1 cellular context compared by ENCODE assay signal in the genomic region with DNA sequence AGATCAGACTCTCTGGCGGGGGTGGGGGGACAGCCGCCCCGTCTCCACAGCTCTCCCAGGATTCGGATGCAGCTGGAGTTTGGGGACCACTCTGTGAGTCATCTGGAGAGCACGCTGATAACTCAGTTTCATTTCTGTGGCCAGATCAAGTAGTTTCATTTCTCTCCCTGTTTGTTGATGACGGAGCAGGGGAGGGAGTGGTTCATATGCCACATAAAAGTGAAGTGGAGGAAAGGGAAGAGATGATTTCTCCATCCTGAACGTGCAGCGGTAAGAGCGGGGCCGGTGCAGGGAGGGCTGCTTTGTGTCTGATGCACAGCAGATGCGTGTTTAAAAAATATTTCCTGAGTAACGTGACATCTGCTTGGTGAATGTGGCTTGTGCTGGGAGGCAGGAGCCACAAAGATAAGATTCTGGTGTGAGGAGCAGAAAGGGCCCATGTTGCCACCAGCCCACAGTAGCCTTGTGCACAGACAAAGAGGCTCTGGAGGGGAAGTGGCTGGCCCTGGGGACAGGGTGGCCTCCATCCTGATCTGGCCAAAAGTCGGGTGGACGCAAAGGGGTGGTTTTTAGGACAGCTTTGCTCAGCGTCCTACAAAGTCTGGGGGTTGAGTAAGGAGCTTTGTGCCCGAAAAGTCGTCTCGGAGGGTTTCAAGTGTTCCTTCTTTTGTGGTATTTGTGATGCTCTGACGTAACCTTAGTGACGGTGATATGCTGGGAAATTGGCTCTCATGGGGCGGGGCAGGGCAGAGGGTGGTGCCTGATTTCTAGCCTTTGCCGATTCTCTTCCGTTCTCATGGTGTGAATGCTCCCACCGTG.
A peak's percentile ranks its signal among the peaks of the same experiment; 100 is the strongest.
TF ChIP-seq lines count a peak whose summit lies in the region.

A gene with protein sequence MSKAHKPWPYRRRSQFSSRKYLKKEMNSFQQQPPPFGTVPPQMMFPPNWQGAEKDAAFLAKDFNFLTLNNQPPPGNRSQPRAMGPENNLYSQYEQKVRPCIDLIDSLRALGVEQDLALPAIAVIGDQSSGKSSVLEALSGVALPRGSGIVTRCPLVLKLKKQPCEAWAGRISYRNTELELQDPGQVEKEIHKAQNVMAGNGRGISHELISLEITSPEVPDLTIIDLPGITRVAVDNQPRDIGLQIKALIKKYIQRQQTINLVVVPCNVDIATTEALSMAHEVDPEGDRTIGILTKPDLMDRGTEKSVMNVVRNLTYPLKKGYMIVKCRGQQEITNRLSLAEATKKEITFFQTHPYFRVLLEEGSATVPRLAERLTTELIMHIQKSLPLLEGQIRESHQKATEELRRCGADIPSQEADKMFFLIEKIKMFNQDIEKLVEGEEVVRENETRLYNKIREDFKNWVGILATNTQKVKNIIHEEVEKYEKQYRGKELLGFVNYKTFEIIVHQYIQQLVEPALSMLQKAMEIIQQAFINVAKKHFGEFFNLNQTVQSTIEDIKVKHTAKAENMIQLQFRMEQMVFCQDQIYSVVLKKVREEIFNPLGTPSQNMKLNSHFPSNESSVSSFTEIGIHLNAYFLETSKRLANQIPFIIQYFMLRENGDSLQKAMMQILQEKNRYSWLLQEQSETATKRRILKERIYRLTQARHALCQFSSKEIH (plus strand): TSS at position 242 of the 819 bp plus-strand sequence. CDS start 14,880 bp downstream, outside the sequence.

TF ChIP-seq in GM12878, 131 proteins besides CTCF, POLR2A, EP300 and RAD21 (continued from another document):
- no peak for TF ChIP-seq RUNX3 (IDR thresholded peaks at IDR 0.05; ENCODE audit: low read length)
- TF ChIP-seq WRNIP1 (IDR thresholded peaks at IDR 0.05; ENCODE audit: borderline replicate concordance, low read depth, low read length), result no peak
- TF ChIP-seq RCOR1 (conservative IDR thresholded peaks at IDR 0.05; ENCODE audit: low read depth, low read length), result 0 out of 2 replicates have a peak, but pooled peaks have one; percentile 11
- TF ChIP-seq, protein P1, sequence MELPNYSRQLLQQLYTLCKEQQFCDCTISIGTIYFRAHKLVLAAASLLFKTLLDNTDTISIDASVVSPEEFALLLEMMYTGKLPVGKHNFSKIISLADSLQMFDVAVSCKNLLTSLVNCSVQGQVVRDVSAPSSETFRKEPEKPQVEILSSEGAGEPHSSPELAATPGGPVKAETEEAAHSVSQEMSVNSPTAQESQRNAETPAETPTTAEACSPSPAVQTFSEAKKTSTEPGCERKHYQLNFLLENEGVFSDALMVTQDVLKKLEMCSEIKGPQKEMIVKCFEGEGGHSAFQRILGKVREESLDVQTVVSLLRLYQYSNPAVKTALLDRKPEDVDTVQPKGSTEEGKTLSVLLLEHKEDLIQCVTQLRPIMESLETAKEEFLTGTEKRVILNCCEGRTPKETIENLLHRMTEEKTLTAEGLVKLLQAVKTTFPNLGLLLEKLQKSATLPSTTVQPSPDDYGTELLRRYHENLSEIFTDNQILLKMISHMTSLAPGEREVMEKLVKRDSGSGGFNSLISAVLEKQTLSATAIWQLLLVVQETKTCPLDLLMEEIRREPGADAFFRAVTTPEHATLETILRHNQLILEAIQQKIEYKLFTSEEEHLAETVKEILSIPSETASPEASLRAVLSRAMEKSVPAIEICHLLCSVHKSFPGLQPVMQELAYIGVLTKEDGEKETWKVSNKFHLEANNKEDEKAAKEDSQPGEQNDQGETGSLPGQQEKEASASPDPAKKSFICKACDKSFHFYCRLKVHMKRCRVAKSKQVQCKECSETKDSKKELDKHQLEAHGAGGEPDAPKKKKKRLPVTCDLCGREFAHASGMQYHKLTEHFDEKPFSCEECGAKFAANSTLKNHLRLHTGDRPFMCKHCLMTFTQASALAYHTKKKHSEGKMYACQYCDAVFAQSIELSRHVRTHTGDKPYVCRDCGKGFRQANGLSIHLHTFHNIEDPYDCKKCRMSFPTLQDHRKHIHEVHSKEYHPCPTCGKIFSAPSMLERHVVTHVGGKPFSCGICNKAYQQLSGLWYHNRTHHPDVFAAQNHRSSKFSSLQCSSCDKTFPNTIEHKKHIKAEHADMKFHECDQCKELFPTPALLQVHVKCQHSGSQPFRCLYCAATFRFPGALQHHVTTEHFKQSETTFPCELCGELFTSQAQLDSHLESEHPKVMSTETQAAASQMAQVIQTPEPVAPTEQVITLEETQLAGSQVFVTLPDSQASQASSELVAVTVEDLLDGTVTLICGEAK (IDR thresholded peaks at IDR 0.05; ENCODE audit: borderline replicate concordance), result no peak
- peak in 1 of 2 experiments; percentile 81; a peak in 2 of 4 replicates for TF ChIP-seq ETV6 (conservative IDR thresholded peaks at IDR 0.05 in 1 of 2, IDR thresholded peaks at IDR 0.05 in 1 of 2; ENCODE audit: borderline replicate concordance in 1 of 2, low read depth in 1 of 2)
- TF ChIP-seq BMI1 (IDR thresholded peaks at IDR 0.05; ENCODE audit: borderline replicate concordance), result peak; percentile 32; the same call in 1 of the 2 replicates
- TF ChIP-seq MEF2A (IDR thresholded peaks at IDR 0.05; ENCODE audit: insufficient read depth, low read depth, low read length), result 0 out of 2 replicates have a peak, but pooled peaks have one; percentile 38
- TF ChIP-seq SKIL (IDR thresholded peaks at IDR 0.05; ENCODE audit: low read depth, poor library complexity, severe bottlenecking), result peak; percentile 70
